14 cellular contexts compared by ENCODE assay signal in the genomic region with DNA sequence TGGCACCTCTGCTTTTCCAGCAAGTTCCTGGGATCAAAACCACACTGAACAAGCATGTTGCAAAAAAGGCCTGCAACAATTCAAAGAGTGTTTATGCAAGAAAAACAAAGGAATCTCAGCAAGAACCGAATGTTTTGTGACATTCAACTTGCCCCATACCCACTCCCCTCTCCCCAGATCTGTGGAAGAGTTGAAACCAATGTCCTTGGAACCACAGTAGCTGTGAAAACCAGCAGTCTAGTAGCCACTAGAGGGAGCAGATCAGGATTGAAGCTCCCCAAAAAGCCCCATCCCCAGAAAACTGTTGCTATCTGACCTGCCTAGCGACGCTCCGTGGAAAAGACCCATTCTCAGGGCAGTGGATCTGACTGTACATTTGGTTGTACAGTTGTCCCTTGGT. TPM values are rescaled to one million over a fixed set of nuclear protein-coding genes. Genes with fewer than 3 reads are reported as not detected.
DNase-seq lines count a peak whose midpoint lies in the region; ATAC-seq and TF ChIP-seq lines count a peak whose summit lies in the region.
"Had no signal": no experiment of that assay in that cellular context is flagged by ENCODE, and none has a peak within 500 bp of the region (broad histone marks: within the 10 kb centered on the region; RNA-seq: fewer than 3 reads in every experiment).

No MANE protein-coding gene starts in this region.

- ATAC-seq in left lung (peak; percentile 10), HG03520 (IDR thresholded peaks at IDR 0.05; ENCODE audit: unreplicated experiment) (no peak), GM18519 (IDR thresholded peaks at IDR 0.05; ENCODE audit: low FRiP score, unreplicated experiment) (no peak), HG02884 (IDR thresholded peaks at IDR 0.05; ENCODE audit: unreplicated experiment) (no peak)
- ATAC-seq: lower lobe of right lung had no signal

- no peaks in the 10 kb centered on the region for H3K9me3 ChIP-seq in left lung
- H3K9me3 ChIP-seq: lower lobe of right lung had no signal

- H3K27ac ChIP-seq in left lung: no peak overlapping the region
- H3K27ac ChIP-seq: lower lobe of right lung had no signal

- no peaks in the 10 kb centered on the region for H3K27me3 ChIP-seq in left lung

- intact Hi-C loops in left lung (cut with DNase I): no loop called here

- H3K4me1 ChIP-seq in left lung: peaks cover 10 to 14% of the 10 kb centered on the region in 2 donors

- peak in 1 of 2 donors; percentile 28 for TF ChIP-seq CTCF in left lung (IDR thresholded peaks at IDR 0.05)

- DNase-seq in AG20443 (ENCODE audit: low spot score) (peak; percentile 17), HCEC 1CT (peak; percentile 10), astrocyte of the hippocampus (ENCODE audit: low read depth, low spot score) (peak; percentile 16), left lung (no peak), RPMI8226 (no peak)
- DNase-seq: anterior cingulate cortex; GF-D8; GOT3; lower lobe of right lung; NCI-H2029; stimulated activated CD4-positive, alpha-beta T cell treated with anti-CD3 and anti-CD28 coated beads, Interleukin-1b, Interleukin-23, amount 100 ng/mL, for 48 hours had no signal

- no peak overlapping the region for H3K4me3 ChIP-seq in left lung
- H3K4me3 ChIP-seq: lower lobe of right lung had no signal

- peaks cover 0 to 28% of the 10 kb centered on the region in 2 donors for H3K36me3 ChIP-seq in left lung

RNA-seq across cellular contexts. Expression of a gene that starts 27.1 kb away (rescaled TPM):
- 10 to 100 TPM; 31.8 to 53.3 TPM for total RNA-seq in left lung

Comparison
In these comparisons a context has a peak if more than half of its experiments do, and no peak if none do; other contexts are left out.
1. DNase-seq: peak in AG20443 (single experiment), HCEC 1CT (single experiment) and astrocyte of the hippocampus (single experiment); none in left lung (0 of 2) and RPMI8226 (single experiment).